In genomic region chr17:78510141-78510935, GRCh38 we compare ENCODE assay signal across 15 cellular contexts.
"Had no signal": no experiment of that assay in that cellular context is flagged by ENCODE, and none has a peak within 500 bp of the region (broad histone marks: within the 10 kb centered on the region; RNA-seq: fewer than 3 reads in every experiment).

No MANE protein-coding gene starts in this region.

- H3K27ac Mint-ChIP-seq: dendritic cell treated with granulocyte-macrophage colony-stimulating factor and Interleukin-4, amounts not matched to agents 40 ng/mL and 50 ng/mL, for 4 days; natural killer cell treated with Interleukin-12 subunit alpha and Interleukin-12 subunit beta and Interleukin-15 and Interleukin-18, amount 100 ng/mL, for 72 hours; type B pancreatic cell had no signal

- H3K4me3 ChIP-seq: psoas muscle, sigmoid colon, skin epidermis, uterus had no signal

- H3K27ac ChIP-seq: foreskin keratinocyte, parathyroid adenoma, psoas muscle, sigmoid colon, skin epidermis, uterus had no signal

- H3K9me3 Mint-ChIP-seq: dendritic cell treated with granulocyte-macrophage colony-stimulating factor and Interleukin-4, amounts not matched to agents 40 ng/mL and 50 ng/mL, for 4 days; natural killer cell treated with Interleukin-12 subunit alpha and Interleukin-12 subunit beta and Interleukin-15 and Interleukin-18, amount 100 ng/mL, for 72 hours; type B pancreatic cell had no signal

- H3K27me3 ChIP-seq: foreskin keratinocyte, sigmoid colon, uterus had no signal

- ATAC-seq: foreskin keratinocyte; natural killer cell treated with Interleukin-12 subunit alpha and Interleukin-12 subunit beta and Interleukin-15 and Interleukin-18, amount 100 ng/mL, for 72 hours; psoas muscle had no signal

- H3K4me1 ChIP-seq: foreskin keratinocyte, parathyroid adenoma, psoas muscle, sigmoid colon, uterus had no signal

- H3K36me3 ChIP-seq: sigmoid colon, uterus had no signal

- DNase-seq: cerebellar nuclear complex; erythroblast; foreskin keratinocyte; kidney glomerular epithelial cell; midbrain; psoas muscle; sigmoid colon; stimulated activated CD4-positive, alpha-beta T cell treated with anti-CD3 and anti-CD28 coated beads, Interleukin-12 subunit alpha, Interleukin-12 subunit beta, amount 100 ng/mL, for 4 hours; stimulated activated naive CD4-positive, alpha-beta T cell; uterus had no signal

- H3K36me3 Mint-ChIP-seq: natural killer cell treated with Interleukin-12 subunit alpha and Interleukin-12 subunit beta and Interleukin-15 and Interleukin-18, amount 100 ng/mL, for 72 hours; type B pancreatic cell had no signal

- H3K4me3 Mint-ChIP-seq: dendritic cell treated with granulocyte-macrophage colony-stimulating factor and Interleukin-4, amounts not matched to agents 40 ng/mL and 50 ng/mL, for 4 days; natural killer cell treated with Interleukin-12 subunit alpha and Interleukin-12 subunit beta and Interleukin-15 and Interleukin-18, amount 100 ng/mL, for 72 hours; type B pancreatic cell had no signal

- H3K9me3 ChIP-seq: psoas muscle, sigmoid colon, uterus had no signal
